ENCODE assay signal across 7 cellular contexts in genomic region chr21:39381009-39381408, GRCh38. TPM values are rescaled to one million over a fixed set of nuclear protein-coding genes. Genes with fewer than 3 reads are reported as not detected.
DNase-seq lines count a peak whose midpoint lies in the region; ATAC-seq and TF ChIP-seq lines count a peak whose summit lies in the region.

No MANE protein-coding gene starts in this region.

- in situ Hi-C loops in GM23248 (cut with MboI): no loop called here

- H3K79me2 ChIP-seq in GM23248 (ENCODE audit: insufficient read depth): peaks cover 51% of the 10 kb centered on the region
- H3K79me2 ChIP-seq in parathyroid adenoma: no peaks in the 10 kb centered on the region

- no peaks in the 10 kb centered on the region for H4K20me1 ChIP-seq in GM23248 (ENCODE audit: insufficient read depth)

- WGBS in GM23248 (ENCODE audit: low coverage in 1 of 2, low lambda C conversion rate in 2 of 2, missing lambda C conversion rate in 2 of 2), 2 experiments: 12% methylated on average over 12 of the region's 12 CpGs
- 18 to 24% methylated on average over 12 of the region's 12 CpGs for WGBS in esophagus, 2 donors

- no peaks in the 10 kb centered on the region for H3K9me2 ChIP-seq in GM23248 (ENCODE audit: insufficient read depth)

- H3K27ac ChIP-seq in GM23248 (peak overlapping the region; percentile 98), Peyer's patch (peak overlapping the region; percentile 63 to 87 (median 80)), esophagus (ENCODE audit: low read depth in 2 of 2, low read length in 1 of 2) (peak overlapping the region; percentile 86 to 94), parathyroid adenoma (peak overlapping the region; percentile 94)

- H3K27me3 ChIP-seq in GM23248 (replicated peaks; ENCODE audit: insufficient read depth) (no peaks in the 10 kb centered on the region), Peyer's patch (no peaks in the 10 kb centered on the region), esophagus (ENCODE audit: control insufficient read depth in 1 of 2, insufficient read depth in 2 of 2, low read length in 2 of 2) (no peaks in the 10 kb centered on the region), parathyroid adenoma (ENCODE audit: control insufficient read depth, insufficient read depth, low read length) (no peaks in the 10 kb centered on the region)

- ATAC-seq in HG03175 (IDR thresholded peaks at IDR 0.05; ENCODE audit: unreplicated experiment): no peak

- H3K9ac ChIP-seq in GM23248 (peak overlapping the region; percentile 98), parathyroid adenoma (no peak overlapping the region)

- H3K36me3 ChIP-seq in GM23248 (ENCODE audit: low read depth): no peaks in the 10 kb centered on the region
- H3K36me3 ChIP-seq in Peyer's patch: no peaks in the 10 kb centered on the region
- no peaks in the 10 kb centered on the region for H3K36me3 ChIP-seq in esophagus (ENCODE audit: control insufficient read depth in 2 of 2, insufficient read depth in 2 of 2, low read length in 1 of 2)
- H3K36me3 ChIP-seq in parathyroid adenoma (ENCODE audit: control insufficient read depth, insufficient read depth, low read length): no peaks in the 10 kb centered on the region

- H3K4me1 ChIP-seq in GM23248 (ENCODE audit: insufficient read depth) (peaks cover 12% of the 10 kb centered on the region), Peyer's patch (peaks cover 0 to 22% (median 3%) of the 10 kb centered on the region in 4 donors), esophagus (ENCODE audit: control insufficient read depth in 2 of 2, insufficient read depth in 2 of 2, low read length in 1 of 2) (peaks cover 3% of the 10 kb centered on the region in 2 donors), parathyroid adenoma (peaks cover 1% of the 10 kb centered on the region)

- H3K4me3 ChIP-seq in GM23248 (peak overlapping the region; percentile 98), Peyer's patch (peak overlapping the region; percentile 54 to 73 (median 64)), esophagus (ENCODE audit: low read depth in 1 of 2, low read length in 2 of 2) (peak overlapping the region; percentile 69 to 75), parathyroid adenoma (ENCODE audit: low read depth, low read length) (peak overlapping the region; percentile 11)

- no peak for TF ChIP-seq CTCF in Peyer's patch (IDR thresholded peaks at IDR 0.05)
- TF ChIP-seq CTCF in parathyroid adenoma (IDR thresholded peaks at IDR 0.05): no peak

- H3K4me2 ChIP-seq in GM23248 (ENCODE audit: unreplicated experiment): peak overlapping the region; percentile 96
- H3K4me2 ChIP-seq in parathyroid adenoma (ENCODE audit: low read length): peak overlapping the region; percentile 71

- no peak for TF ChIP-seq POLR2A in Peyer's patch (IDR thresholded peaks at IDR 0.05)

- H3K9me3 ChIP-seq in GM23248 (ENCODE audit: low read depth) (no peaks in the 10 kb centered on the region), Peyer's patch (no peaks in the 10 kb centered on the region), esophagus (ENCODE audit: control insufficient read depth in 2 of 2, insufficient read depth in 1 of 2, low read depth in 1 of 2, low read length in 1 of 2) (no peaks in the 10 kb centered on the region), parathyroid adenoma (ENCODE audit: control insufficient read depth, low read length) (no peaks in the 10 kb centered on the region)

- peak overlapping the region; percentile 93 for H2AFZ ChIP-seq in GM23248
- peak overlapping the region; percentile 28 for H2AFZ ChIP-seq in parathyroid adenoma

- H3F3A ChIP-seq in GM23248 (ENCODE audit: insufficient read depth): peaks cover 9% of the 10 kb centered on the region; the same call in 1 of the 2 replicates

- DNase-seq in GM23248 (peak; percentile 38), Peyer's patch (no peak)
- no peak for DNase-seq in activated effector memory CD4-positive, alpha-beta T cell treated with Interleukin-2 at 50 U/mL for 16 hours
- DNase-seq in central memory CD4-positive, alpha-beta T cell: no peak

RNA-seq across cellular contexts. Expression of gene HMGN1, which starts 32.1 kb away (rescaled TPM):
- total RNA-seq in GM23248 (2014; rRNA removed; shearing (Covaris generic)): 191 and 192 TPM in 2 replicates
- 340 and 349 TPM in 2 replicates for polyA plus RNA-seq in GM23248 (2016; fragmentation: Nextera tagmentation; extraction: Ambion mirVana)
- 10 to 100 TPM; 74.2 to 97.7 (median 90.2) TPM for total RNA-seq in Peyer's patch
- polyA plus RNA-seq in esophagus: 100 to 1,000 TPM; 148 to 171 TPM

Comparison
In these comparisons a context has a peak if more than half of its experiments do, and no peak if none do; other contexts are left out.
1. H3K4me3 ChIP-seq: peak in every context shown above with its lines; median percentile 98 in GM23248; 72 in esophagus; 64 in Peyer's patch; 11 in parathyroid adenoma.